In genomic region chr20:10963717-10964266, GRCh38 we compare ENCODE assay signal across 24 cellular contexts.
DNase-seq lines count a peak whose midpoint lies in the region; ATAC-seq and TF ChIP-seq lines count a peak whose summit lies in the region.
"Had no signal": no experiment of that assay in that cellular context is flagged by ENCODE, and none has a peak within 500 bp of the region (broad histone marks: within the 10 kb centered on the region; RNA-seq: fewer than 3 reads in every experiment).

No MANE protein-coding gene starts in this region.

- no peak for TF ChIP-seq CTCF in choroid plexus epithelial cell (conservative IDR thresholded peaks at IDR 0.05; ENCODE audit: low read depth, low read length)
- no peak for TF ChIP-seq CTCF in gastrocnemius medialis (IDR thresholded peaks at IDR 0.05 in 4 of 5, conservative IDR thresholded peaks at IDR 0.05 in 1 of 5)

- H3K27ac ChIP-seq in right cardiac atrium (ENCODE audit: low read length) (no peak overlapping the region), gastrocnemius medialis (peak overlapping the region in 1 of 4 donors; percentile 9)
- H3K27ac ChIP-seq: SK-N-MC had no signal

- intact Hi-C loops in right cardiac atrium (cut with DNase I) (no loop called here), gastrocnemius medialis (cut with DNase I; ENCODE audit: low total_unique reads) (no loop called here)

- H3K36me3 ChIP-seq in gastrocnemius medialis: no peaks in the 10 kb centered on the region

- peak; percentile 41 for DNase-seq in GDM1 (lab: John Stamatoyannopoulos, UW)
- peak; percentile 19 for DNase-seq in choroid plexus epithelial cell (ENCODE audit: low read depth)
- no peak for DNase-seq in right cardiac atrium
- DNase-seq in gastrocnemius medialis: no peak
- DNase-seq in H4 (ENCODE audit: low spot score): no peak
- no peak for DNase-seq in SW 1271 (lab: John Stamatoyannopoulos, UW)
- DNase-seq: activated B cell treated with CpG ODN at 0.5 μM for 24 hours; activated CD4-positive, alpha-beta T cell treated with anti-CD3 and anti-CD28 coated beads, Interleukin-2, amount 50 U/mL, for 4 hours; activated CD8-positive, alpha-beta memory T cell treated with anti-CD3 and anti-CD28 coated beads, Interleukin-2, amount 50 U/mL, for 48 hours; activated effector memory CD4-positive, alpha-beta T cell treated with Interleukin-2 at 50 U/mL for 16 hours; activated naive CD8-positive, alpha-beta T cell treated with anti-CD3 and anti-CD28 coated beads, Interleukin-2, amount 10 ng/mL, durations not matched to agents 7 days and 5 days; CD8-positive, alpha-beta memory T cell; effector CD8-positive, alpha-beta T cell; foreskin melanocyte; mesendoderm; naive thymus-derived CD8-positive, alpha-beta T cell; NCI-H1105 treated with DMSO at 0.1 percent for 48 hours; NCI-H2029; NCI-H2227 treated with DMSO at 0.1 percent for 48 hours; NCI-H69; retina had no signal

- H3K4me3 ChIP-seq in choroid plexus epithelial cell (ENCODE audit: low read depth, low read length) (no peak overlapping the region), right cardiac atrium (ENCODE audit: low read length) (no peak overlapping the region), gastrocnemius medialis (no peak overlapping the region)
- H3K4me3 ChIP-seq: SK-N-MC had no signal

- WGBS in right cardiac atrium: 37% methylated on average over 2 of the region's 2 CpGs

- H3K27me3 ChIP-seq in right cardiac atrium (ENCODE audit: control insufficient read depth, insufficient read depth) (no peaks in the 10 kb centered on the region), gastrocnemius medialis (no peaks in the 10 kb centered on the region)

- H3K4me1 ChIP-seq in right cardiac atrium (ENCODE audit: control insufficient read depth, insufficient read depth, low read length): no peaks in the 10 kb centered on the region
- peaks cover 3 to 21% of the 10 kb centered on the region in 2 donors for H3K4me1 ChIP-seq in gastrocnemius medialis

- in situ Hi-C loops in gastrocnemius medialis (cut with MboI; ENCODE audit: low sequenced_read_pairs in 4 of 4): no loop called here

- ATAC-seq in right cardiac atrium (peak; percentile 84 to 95), gastrocnemius medialis (peak; percentile 27 to 30), HG02884 (IDR thresholded peaks at IDR 0.05; ENCODE audit: unreplicated experiment) (no peak)
- ATAC-seq: esophagus mucosa; naive thymus-derived CD8-positive, alpha-beta T cell had no signal

- H3K9me3 ChIP-seq in right cardiac atrium (ENCODE audit: control insufficient read depth, low read length) (no peaks in the 10 kb centered on the region), gastrocnemius medialis (no peaks in the 10 kb centered on the region)

- TF ChIP-seq POLR2A in gastrocnemius medialis (IDR thresholded peaks at IDR 0.05): no peak

Comparison
In these comparisons a context has a peak if more than half of its experiments do, and no peak if none do; other contexts are left out.
1. DNase-seq: peak in GDM1 (single experiment) and choroid plexus epithelial cell (single experiment); none in right cardiac atrium (0 of 3), gastrocnemius medialis (0 of 2), H4 (single experiment) and SW 1271 (0 of 2).